ENCODE assay signal across 8 cellular contexts in the genomic region with DNA sequence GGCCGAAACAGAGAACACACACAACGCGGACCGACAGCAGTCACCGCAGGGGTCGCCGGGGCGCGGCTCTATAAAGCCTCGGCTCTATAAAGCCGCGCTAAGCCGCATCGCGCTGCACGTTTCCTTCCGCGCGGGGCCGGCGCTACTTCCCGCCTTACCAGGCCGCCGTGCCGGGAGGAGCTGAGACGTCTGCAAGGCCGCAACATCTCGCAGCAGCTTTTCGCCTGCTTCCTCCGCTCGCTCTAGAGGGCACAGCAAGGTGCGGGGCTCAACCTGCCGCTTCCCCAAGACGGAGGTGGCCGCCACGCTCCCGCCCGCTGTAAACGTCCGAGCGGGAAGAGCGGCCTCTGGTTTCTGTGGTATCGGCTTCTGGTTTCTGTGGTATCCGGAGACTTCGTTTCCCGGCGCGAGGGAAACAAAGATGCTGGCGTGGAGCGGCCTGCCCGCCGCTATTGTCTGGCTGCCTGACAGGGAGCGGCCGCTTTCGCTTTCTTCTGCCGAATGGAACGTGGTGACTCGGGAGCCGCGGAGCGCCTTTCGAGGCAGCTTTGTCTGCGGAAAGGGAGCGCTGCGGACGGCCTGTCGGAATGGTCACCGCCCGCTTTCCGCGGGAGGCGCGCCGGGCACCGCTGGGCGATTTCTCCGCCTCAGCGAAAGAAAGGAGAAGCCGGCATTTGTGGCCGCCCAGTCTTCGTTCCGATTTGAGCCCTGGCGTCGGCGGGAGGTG.
A peak's percentile ranks its signal among the peaks of the same experiment; 100 is the strongest.
DNase-seq lines count a peak whose midpoint lies in the region; ATAC-seq and TF ChIP-seq lines count a peak whose summit lies in the region.

No MANE protein-coding gene starts in this region.

- no peaks in the 10 kb centered on the region for H3K9me3 ChIP-seq in BE2C

- no peak for TF ChIP-seq CTCF in BE2C (IDR thresholded peaks at IDR 0.05; ENCODE audit: low read depth, low read length)
- no peak for TF ChIP-seq CTCF in epithelial cell of esophagus (IDR thresholded peaks at IDR 0.05; ENCODE audit: insufficient read depth, low read depth, low read length, missing control alignments)

- DNase-seq in BE2C (peak; percentile 87), NCI-H748 treated with DMSO at 0.1 percent for 48 hours (lab: John Stamatoyannopoulos, UW) (peak; percentile 53), activated T-cell treated with anti-CD3 and anti-CD28 coated beads for 1 hour (ENCODE audit: low read depth) (peak; percentile 86), epithelial cell of esophagus (ENCODE audit: low read depth) (peak; percentile 83), middle frontal gyrus (ENCODE audit: extremely low spot score, low spot score) (peak; percentile 56)
- DNase-seq in stimulated activated CD8-positive, alpha-beta memory T cell treated with anti-CD3 and anti-CD28 coated beads, Interleukin-15, amount 100 ng/mL, for 48 hours (ENCODE audit: low read depth in 2 of 2) = peak; percentile 73 to 79

- peak; percentile 79 for ATAC-seq in GM18873 (IDR thresholded peaks at IDR 0.05; ENCODE audit: low FRiP score, unreplicated experiment)
- peak; percentile 81 for ATAC-seq in HG03135 (IDR thresholded peaks at IDR 0.05; ENCODE audit: unreplicated experiment)

- H3K27me3 ChIP-seq in BE2C = no peaks in the 10 kb centered on the region

- peaks cover 21% of the 10 kb centered on the region for H3K4me1 ChIP-seq in BE2C

- H3K36me3 ChIP-seq in BE2C = no peaks in the 10 kb centered on the region

- H3K4me3 ChIP-seq in BE2C (ENCODE audit: low read depth, low read length) (peak overlapping the region; percentile 89), epithelial cell of esophagus (ENCODE audit: low read length) (peak overlapping the region; percentile 68)

Comparison
In these comparisons a context has a peak if more than half of its experiments do, and no peak if none do; other contexts are left out.
1. Peak in every context shown above with its lines: DNase-seq, ATAC-seq and H3K4me3 ChIP-seq.